8 cellular contexts compared by ENCODE assay signal in the genomic region with DNA sequence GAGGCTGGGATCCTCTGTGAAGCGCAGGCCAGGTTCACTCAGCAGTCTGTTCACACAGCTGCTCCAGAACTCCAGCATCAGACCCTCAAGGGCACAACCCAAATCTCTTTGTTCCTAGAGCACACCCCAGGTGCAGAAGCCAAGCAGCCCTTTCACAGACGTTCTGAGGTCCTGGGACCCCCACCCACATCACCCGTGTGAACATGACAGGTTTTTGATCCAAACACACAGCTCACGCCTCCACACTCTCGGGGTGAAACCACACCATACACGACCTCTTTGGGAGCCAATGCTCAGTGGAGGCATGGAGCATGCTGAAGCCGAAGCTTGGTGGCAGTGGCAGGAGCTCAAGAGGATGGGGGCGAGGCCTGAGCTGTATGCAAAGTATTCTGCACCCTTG.
DNase-seq lines count a peak whose midpoint lies in the region; ATAC-seq and TF ChIP-seq lines count a peak whose summit lies in the region.
"Had no signal": no experiment of that assay in that cellular context is flagged by ENCODE, and none has a peak within 500 bp of the region (broad histone marks: within the 10 kb centered on the region; RNA-seq: fewer than 3 reads in every experiment).

No MANE protein-coding gene starts in this region.

- H3K9me3 ChIP-seq in Caco-2 (no peaks in the 10 kb centered on the region), Panc1 (ENCODE audit: control insufficient read depth, insufficient read depth, low read depth, low read length) (no peaks in the 10 kb centered on the region), gastrocnemius medialis (no peaks in the 10 kb centered on the region)
- H3K9me3 ChIP-seq in effector memory CD4-positive, alpha-beta T cell (ENCODE audit: control insufficient read depth, low read length) = no peaks in the 10 kb centered on the region

- BruUV-seq in Caco-2 (replicated peaks; lab: Mats Ljungman, UMichigan) (no TSS peak), Panc1 (replicated peaks; lab: Mats Ljungman, UMichigan) (no TSS peak)

- POLR2A ChIA-PET in Caco-2 (lab: Charles Lee) (no interaction called here), Panc1 (lab: Charles Lee) (no interaction called here)

- H3K27ac Mint-ChIP-seq in Caco-2 (ENCODE audit: unreplicated experiment) = peak overlapping the region; percentile 56

- H3K4me1 Mint-ChIP-seq in Caco-2 (ENCODE audit: low read depth, unreplicated experiment) = peaks cover 30% of the 10 kb centered on the region

- DNase-seq in Caco-2 (no peak), Panc1 (ENCODE audit: low read depth, low spot score) (no peak), gastrocnemius medialis (no peak), anterior cingulate cortex (lab: John Stamatoyannopoulos, UW) (no peak), globus pallidus (ENCODE audit: low spot score) (no peak), medulla oblongata (ENCODE audit: extremely low spot score) (no peak)
- DNase-seq in effector memory CD4-positive, alpha-beta T cell = no peak
- DNase-seq: NCI-H2171 treated with DMSO at 0.1 percent for 48 hours had no signal

- ATAC-seq in Panc1 = no peak
- no peak for ATAC-seq in gastrocnemius medialis

- no peak for TF ChIP-seq POLR2A in gastrocnemius medialis (IDR thresholded peaks at IDR 0.05)

- no peak for TF ChIP-seq CTCF in Caco-2 (IDR thresholded peaks at IDR 0.05; ENCODE audit: insufficient read depth in 1 of 2, low read depth in 1 of 2, low read length in 1 of 2, severe bottlenecking in 1 of 2, unreplicated experiment in 1 of 2)
- TF ChIP-seq CTCF in Panc1 (IDR thresholded peaks at IDR 0.05) = no peak
- no peak for TF ChIP-seq CTCF in gastrocnemius medialis (IDR thresholded peaks at IDR 0.05 in 4 of 5, conservative IDR thresholded peaks at IDR 0.05 in 1 of 5)

- H3K27me3 ChIP-seq in Caco-2 (replicated peaks; ENCODE audit: control insufficient read depth, insufficient read depth, low read length) (no peaks in the 10 kb centered on the region), Panc1 (ENCODE audit: control insufficient read depth, insufficient read depth, low read length) (no peaks in the 10 kb centered on the region), gastrocnemius medialis (no peaks in the 10 kb centered on the region)
- no peaks in the 10 kb centered on the region for H3K27me3 ChIP-seq in effector memory CD4-positive, alpha-beta T cell (replicated peaks; ENCODE audit: control insufficient read depth, insufficient read depth, low read length, poor library complexity, severe bottlenecking)

- H3K4me3 Mint-ChIP-seq in Caco-2 (ENCODE audit: unreplicated experiment) = no peak overlapping the region

- no peak overlapping the region for H3K4me3 ChIP-seq in Caco-2 (ENCODE audit: low read depth, low read length)
- H3K4me3 ChIP-seq in Panc1 (ENCODE audit: low read depth in 2 of 2, low read length in 2 of 2) = no peak overlapping the region
- peak overlapping the region; percentile 14 for H3K4me3 ChIP-seq in effector memory CD4-positive, alpha-beta T cell (ENCODE audit: insufficient read depth, low read depth, low read length, poor library complexity, severe bottlenecking)
- H3K4me3 ChIP-seq in gastrocnemius medialis = no peak overlapping the region

- CTCF ChIA-PET in Caco-2 (lab: Charles Lee) = no interaction called here
- CTCF ChIA-PET in Panc1 (lab: Charles Lee) = no interaction called here

- H3K9me3 Mint-ChIP-seq in Caco-2 (ENCODE audit: unreplicated experiment) = no peaks in the 10 kb centered on the region

- intact Hi-C loops in Caco-2 (cut with micrococcal nuclease; ENCODE audit: unreplicated experiment) = no loop called here
- intact Hi-C loops in Panc1 (cut with micrococcal nuclease; ENCODE audit: unreplicated experiment) = no loop called here
- intact Hi-C loops in gastrocnemius medialis (cut with DNase I; ENCODE audit: low total_unique reads) = no loop called here

- H3K4me1 ChIP-seq in Caco-2 = peaks cover 16% of the 10 kb centered on the region
- H3K4me1 ChIP-seq in Panc1 (ENCODE audit: control insufficient read depth, insufficient read depth, low read length) = peaks cover 65% of the 10 kb centered on the region
- H3K4me1 ChIP-seq in effector memory CD4-positive, alpha-beta T cell (ENCODE audit: control insufficient read depth, insufficient read depth, low read length, poor library complexity, severe bottlenecking) = peaks cover 73% of the 10 kb centered on the region
- peaks cover 53 to 73% of the 10 kb centered on the region in 2 donors for H3K4me1 ChIP-seq in gastrocnemius medialis

- in situ Hi-C loops in Panc1 (cut with HindIII; ENCODE audit: low pct_unique_long_range_greater_than_20kb, low sequenced_read_pairs) (no loop called here), gastrocnemius medialis (cut with MboI; ENCODE audit: low sequenced_read_pairs in 4 of 4) (no loop called here)

- no peaks in the 10 kb centered on the region for H3K27me3 Mint-ChIP-seq in Caco-2 (ENCODE audit: insufficient read depth, unreplicated experiment)

- H3K36me3 Mint-ChIP-seq in Caco-2 (ENCODE audit: insufficient read depth, unreplicated experiment) = peaks cover 97% of the 10 kb centered on the region

- H3K36me3 ChIP-seq in Caco-2 (ENCODE audit: control insufficient read depth, insufficient read depth, low read length) (peaks cover 6% of the 10 kb centered on the region), Panc1 (ENCODE audit: control insufficient read depth, insufficient read depth, low read length) (peaks cover 4% of the 10 kb centered on the region; the same call in 1 of the 2 replicates), gastrocnemius medialis (no peaks in the 10 kb centered on the region)
- H3K36me3 ChIP-seq in effector memory CD4-positive, alpha-beta T cell (ENCODE audit: control insufficient read depth, insufficient read depth, low read length) = peaks cover 14% of the 10 kb centered on the region

- H3K27ac ChIP-seq in Panc1 (ENCODE audit: low read length) = peak overlapping the region; percentile 86
- H3K27ac ChIP-seq in effector memory CD4-positive, alpha-beta T cell (ENCODE audit: insufficient read depth, low read length, poor library complexity, severe bottlenecking) = peak overlapping the region; percentile 92
- H3K27ac ChIP-seq in gastrocnemius medialis = peak overlapping the region; percentile 58 to 71 (median 63)
